ENCODE assay signal across 8 cellular contexts in genomic region chr3:161508852-161509477, GRCh38. TPM values are rescaled to one million over a fixed set of nuclear protein-coding genes. Genes with fewer than 3 reads are reported as not detected.
DNase-seq lines count a peak whose midpoint lies in the region; ATAC-seq, FAIRE-seq and TF ChIP-seq lines count a peak whose summit lies in the region.

No MANE protein-coding gene starts in this region.

- BruUV-seq in IMR-90 (replicated peaks; lab: Mats Ljungman, UMichigan) (no TSS peak), GM12878 (replicated peaks; lab: Mats Ljungman, UMichigan) (no TSS peak)

- no peak overlapping the region for H2BK5ac ChIP-seq in IMR-90 (ENCODE audit: low read depth, low read length, poor library complexity, severe bottlenecking)
- no peak overlapping the region for H2BK5ac ChIP-seq in mesendoderm (ENCODE audit: low read length)

- H3K79me2 ChIP-seq in GM12878 (ENCODE audit: control insufficient read depth, insufficient read depth, low read length), result no peaks in the 10 kb centered on the region
- H3K79me2 ChIP-seq in mesendoderm (ENCODE audit: control insufficient read depth, insufficient read depth, low read length), result no peaks in the 10 kb centered on the region

- H3K4me1 ChIP-seq in IMR-90 (ENCODE audit: control insufficient read depth, insufficient read depth, low read length) (no peaks in the 10 kb centered on the region), GM12878 (ENCODE audit: control insufficient read depth, insufficient read depth, low read length) (no peaks in the 10 kb centered on the region), mesendoderm (ENCODE audit: control insufficient read depth, low read depth, low read length) (no peaks in the 10 kb centered on the region)

- H2BK15ac ChIP-seq in IMR-90 (ENCODE audit: low read depth, low read length) (no peak overlapping the region), mesendoderm (replicated peaks; ENCODE audit: low read depth) (no peak overlapping the region)

- no peak overlapping the region for H2AFZ ChIP-seq in IMR-90 (replicated peaks; ENCODE audit: low read length, poor library complexity)
- H2AFZ ChIP-seq in GM12878 (ENCODE audit: control insufficient read depth, low read depth, low read length), result peak overlapping the region; percentile 64

- TF ChIP-seq POLR2A in IMR-90 (IDR thresholded peaks at IDR 0.05; ENCODE audit: low read depth, low read length) (no peak), GM12878 (IDR thresholded peaks at IDR 0.05; ENCODE audit: low read depth, low read length) (no peak)

- H3K27ac ChIP-seq in IMR-90 (ENCODE audit: insufficient read depth, low read length), result no peak overlapping the region
- H3K27ac ChIP-seq in GM12878 (ENCODE audit: control insufficient read depth, insufficient read depth), result no peak overlapping the region
- H3K27ac ChIP-seq in mesendoderm (ENCODE audit: low read depth, low read length), result no peak overlapping the region

- H3K18ac ChIP-seq in IMR-90 (ENCODE audit: low read depth, low read length) (no peak overlapping the region), mesendoderm (ENCODE audit: low read length) (no peak overlapping the region)

- no peak overlapping the region for H4K91ac ChIP-seq in IMR-90 (ENCODE audit: insufficient read depth, low read depth, low read length)

- SMC1A ChIA-PET in GM12878 (lab: Charles Lee; ENCODE audit: uncharacterized antibody, unreplicated experiment), result interaction anchor here (1.2 to 1.9 kb wide), 6 partner anchors 15 to 193 kb away, joined by 3 to 6 read pairs (median 3); no protein-coding TSS in a partner anchor

- no peak overlapping the region for H2BK20ac ChIP-seq in IMR-90 (ENCODE audit: low read depth, low read length)

- H3K79me1 ChIP-seq in IMR-90 (ENCODE audit: low read depth in 1 of 2, low read length in 2 of 2) (no peaks in the 10 kb centered on the region), mesendoderm (ENCODE audit: low read length) (no peaks in the 10 kb centered on the region)

- H2BK120ac ChIP-seq in IMR-90 (ENCODE audit: low read depth, low read length) (no peak overlapping the region), mesendoderm (ENCODE audit: low read depth, low read length) (no peak overlapping the region)

- H3K4me3 ChIP-seq in GM06990 (replicated peaks; ENCODE audit: low read depth, low read length) (no peak overlapping the region), IMR-90 (ENCODE audit: insufficient read depth, low read depth, low read length) (no peak overlapping the region), GM12878 (no peak overlapping the region), mesendoderm (ENCODE audit: low read length) (no peak overlapping the region)

- H4K5ac ChIP-seq in IMR-90 (ENCODE audit: low read depth, low read length), result no peak overlapping the region
- H4K5ac ChIP-seq in mesendoderm (ENCODE audit: low read length), result no peak overlapping the region

- CTCF ChIA-PET in IMR-90 (lab: Yijun Ruan, JAX) (interaction anchor here (1.0 kb wide), 1 partner anchor 9 kb away, joined by 3 read pairs; no protein-coding TSS in a partner anchor), GM12878 (lab: Yijun Ruan, JAX) (interaction anchor here (0.6 to 2.2 kb wide), 11 partner anchors 9 to 341 kb away, joined by 3 to 14 read pairs (median 4); no protein-coding TSS in a partner anchor)

- H3K14ac ChIP-seq in IMR-90 (replicated peaks; ENCODE audit: low read depth, low read length), result no peak overlapping the region

- H3K23ac ChIP-seq in IMR-90 (ENCODE audit: low read depth, low read length) (no peak overlapping the region), mesendoderm (ENCODE audit: low read length) (no peak overlapping the region)

- H2AK9ac ChIP-seq in IMR-90 (replicated peaks; ENCODE audit: low read depth, low read length, poor library complexity), result no peak overlapping the region

- no peaks in the 10 kb centered on the region for H3K36me3 ChIP-seq in GM06990 (ENCODE audit: control insufficient read depth, insufficient read depth, low read length)
- H3K36me3 ChIP-seq in IMR-90 (ENCODE audit: control insufficient read depth, insufficient read depth, low read length), result no peaks in the 10 kb centered on the region
- H3K36me3 ChIP-seq in GM12878 (ENCODE audit: control insufficient read depth in 2 of 2, insufficient read depth in 2 of 2, low read length in 1 of 2), result no peaks in the 10 kb centered on the region
- H3K36me3 ChIP-seq in mesendoderm (ENCODE audit: control insufficient read depth, insufficient read depth, low read length), result no peaks in the 10 kb centered on the region

- H3K56ac ChIP-seq in IMR-90 (ENCODE audit: extremely low read depth, insufficient read depth, low read length) (no peak overlapping the region), mesendoderm (ENCODE audit: low read length) (no peak overlapping the region)

- H4K8ac ChIP-seq in IMR-90 (ENCODE audit: low read depth in 2 of 2, low read length in 2 of 2), result no peak overlapping the region
- H4K8ac ChIP-seq in mesendoderm (ENCODE audit: low read depth, low read length), result no peak overlapping the region

- H4K20me1 ChIP-seq in IMR-90 (ENCODE audit: insufficient read depth, low read length) (no peaks in the 10 kb centered on the region), GM12878 (ENCODE audit: control insufficient read depth, insufficient read depth) (no peaks in the 10 kb centered on the region)

- FAIRE-seq in GM12878 (lab: Jason Lieb, UNC), result no peak

- intact Hi-C loops in IMR-90 (cut with micrococcal nuclease), result no loop called here
- intact Hi-C loops in GM12878 (cut with micrococcal nuclease; ENCODE audit: unreplicated experiment), result loop anchor here (2.0 to 5.0 kb wide), 2 partner anchors 192 to 343 kb away; no protein-coding TSS in a partner anchor

- H3K4ac ChIP-seq in IMR-90 (ENCODE audit: low read depth, low read length) (no peak overlapping the region), mesendoderm (ENCODE audit: low read depth, low read length) (no peak overlapping the region)

- no peaks in the 10 kb centered on the region for H3K9me3 ChIP-seq in IMR-90 (ENCODE audit: control insufficient read depth, insufficient read depth, low read length)
- no peaks in the 10 kb centered on the region for H3K9me3 ChIP-seq in GM12878 (replicated peaks; ENCODE audit: control insufficient read depth, insufficient read depth, low read length)

- no peak for DNase-seq in GM06990 (ENCODE audit: extremely low read depth, insufficient read length)
- no peak for DNase-seq in IMR-90
- no peak for DNase-seq in GM12878 (ENCODE audit: low read depth, low spot score)
- DNase-seq in mesendoderm, result no peak
- DNase-seq in omental fat pad (ENCODE audit: low spot score), result no peak
- DNase-seq in NCI-H1930 (lab: John Stamatoyannopoulos, UW), result no peak

- dilution Hi-C loops in IMR-90 (cut with HindIII; ENCODE audit: low sequenced_read_pairs, unreplicated experiment), result no loop called here

- RAD21 ChIA-PET in GM12878 (lab: Charles Lee; ENCODE audit: unreplicated experiment), result interaction anchor here (0.7 to 1.5 kb wide), 2 partner anchors 19 to 186 kb away, joined by 3 to 6 read pairs; no protein-coding TSS in a partner anchor

- peak; percentile 41 for TF ChIP-seq CTCF in GM06990 (IDR thresholded peaks at IDR 0.05; ENCODE audit: insufficient read depth, low read length, poor library complexity, severe bottlenecking)
- TF ChIP-seq CTCF in IMR-90 (conservative IDR thresholded peaks at IDR 0.05; ENCODE audit: low read depth, low read length), result peak; percentile 33
- TF ChIP-seq CTCF in GM12878 (IDR thresholded peaks at IDR 0.05 in 2 of 3, conservative IDR thresholded peaks at IDR 0.05 in 1 of 3; ENCODE audit: control insufficient read depth in 2 of 3, extremely low read depth in 1 of 3, insufficient read depth in 1 of 3, low read depth in 3 of 3, low read length in 3 of 3), result peak; percentile 27 to 52 (median 33); a peak in 4 of 6 replicates
- no peak for TF ChIP-seq CTCF in omental fat pad (IDR thresholded peaks at IDR 0.05)

- POLR2A ChIA-PET in IMR-90 (lab: Charles Lee; ENCODE audit: unreplicated experiment), result no interaction called here
- POLR2A ChIA-PET in GM12878 (lab: Charles Lee), result no interaction called here

- H3K9ac ChIP-seq in IMR-90 (ENCODE audit: low read depth, low read length), result no peak overlapping the region
- H3K9ac ChIP-seq in GM12878 (ENCODE audit: control insufficient read depth, insufficient read depth, low read length), result no peak overlapping the region
- H3K9ac ChIP-seq in mesendoderm (ENCODE audit: low read length), result no peak overlapping the region

- ATAC-seq in GM21529 (IDR thresholded peaks at IDR 0.05; ENCODE audit: unreplicated experiment) (peak; percentile 78), IMR-90 (ENCODE audit: low read depth) (no peak), GM12878 (peak; percentile 89), omental fat pad (ENCODE audit: low FRiP score) (no peak), HG03039 (IDR thresholded peaks at IDR 0.05; ENCODE audit: unreplicated experiment) (no peak)

- TF ChIP-seq RAD21 in IMR-90 (IDR thresholded peaks at IDR 0.05; ENCODE audit: low read length), result no peak
- peak; percentile 42 for TF ChIP-seq RAD21 in GM12878 (IDR thresholded peaks at IDR 0.05; ENCODE audit: insufficient read depth, low read depth, low read length)

- TF ChIP-seq EP300 in GM12878 (IDR thresholded peaks at IDR 0.05; ENCODE audit: borderline replicate concordance in 1 of 2, control insufficient read depth in 1 of 2, low read depth in 2 of 2, low read length in 2 of 2), result no peak

- no peaks in the 10 kb centered on the region for H3K9me1 ChIP-seq in IMR-90 (ENCODE audit: insufficient read depth, low read length)

- in situ Hi-C loops in IMR-90 (cut with MboI; ENCODE audit: low sequenced_read_pairs) (no loop called here), GM12878 (cut with MboI) (no loop called here)

- H3K4me2 ChIP-seq in IMR-90 (ENCODE audit: low read depth, low read length), result no peak overlapping the region
- no peak overlapping the region for H3K4me2 ChIP-seq in GM12878 (ENCODE audit: control insufficient read depth, insufficient read depth)
- H3K4me2 ChIP-seq in mesendoderm (ENCODE audit: low read length), result no peak overlapping the region

- no CpG with 5 or more reads among the region's 2 CpGs for WGBS in IMR-90 (ENCODE audit: extremely low coverage in 2 of 2, insufficient read length in 1 of 2), 2 experiments
- 24% methylated on average over 2 of the region's 2 CpGs for WGBS in GM12878 (ENCODE audit: insufficient coverage, insufficient replicate concordance, low lambda C conversion rate, missing lambda C conversion rate)
- no CpG with 5 or more reads among the region's 2 CpGs for WGBS in mesendoderm (ENCODE audit: extremely low coverage, insufficient coverage, low lambda C conversion rate)

- no peaks in the 10 kb centered on the region for H3K27me3 ChIP-seq in GM06990 (replicated peaks; ENCODE audit: control insufficient read depth, insufficient read depth, low read length)
- H3K27me3 ChIP-seq in IMR-90 (ENCODE audit: control insufficient read depth, insufficient read depth, low read length), result no peaks in the 10 kb centered on the region
- no peaks in the 10 kb centered on the region for H3K27me3 ChIP-seq in GM12878 (replicated peaks in 1 of 2; ENCODE audit: control insufficient read depth in 2 of 2, insufficient read depth in 2 of 2, low read length in 1 of 2)
- no peaks in the 10 kb centered on the region for H3K27me3 ChIP-seq in mesendoderm (ENCODE audit: insufficient read depth, low read length, poor library complexity)

- H2AK5ac ChIP-seq in IMR-90 (ENCODE audit: low read depth, low read length), result no peak overlapping the region
- H2AK5ac ChIP-seq in mesendoderm (ENCODE audit: low read length), result no peak overlapping the region

RNA-seq across cellular contexts. Expression of gene OTOL1, which starts 12.4 kb away (rescaled TPM):
- total RNA-seq in IMR-90 (2012; rRNA removed), result not detected in 2 replicates
- polyA plus RNA-seq in IMR-90 (2012; rRNA removed), result not detected in 2 replicates
- polyA plus RNA-seq in IMR-90 (2012; cell fraction: cytosol; rRNA removed), result not detected in 2 replicates
- not detected in 2 replicates for polyA plus RNA-seq in IMR-90 (2012; cell fraction: nucleus; rRNA removed; ENCODE audit: low replicate concordance)
- not detected in 2 replicates for total RNA-seq in GM12878 (2013; cell fraction: nucleolus; rRNA removed)
- total RNA-seq in GM12878 (2014; rRNA removed), result not detected in 2 replicates
- not detected in 2 replicates for total RNA-seq in GM12878 (2014; rRNA removed; fragmentation: Illumina TruSeq; extraction: Trizol)
- not detected in 2 replicates for total RNA-seq in GM12878 (2021)
- not detected for polyA plus RNA-seq in GM12878 (2011; ENCODE audit: low read depth)
- polyA plus RNA-seq in GM12878 (2011; rRNA removed), result not detected in 2 replicates
- not detected in 2 replicates for polyA plus RNA-seq in GM12878 (2011; cell fraction: cytosol; rRNA removed)
- polyA plus RNA-seq in GM12878 (2011; cell fraction: nucleus; rRNA removed), result not detected in 2 replicates
- polyA plus RNA-seq in GM12878 (2012), result not detected in 2 replicates
- not detected in 2 replicates for polyA plus RNA-seq in GM12878 (2014; fragmentation: Illumina TruSeq; extraction: Trizol)
- not detected for polyA plus RNA-seq in GM12878 (2014; fragmentation: Nextera tagmentation; extraction: Ambion mirVana)
- not detected in 2 replicates for polyA plus RNA-seq in GM12878 (2014; rRNA removed)
- not detected for polyA plus RNA-seq in GM12878 (2016; fragmentation: Nextera tagmentation; extraction: Ambion mirVana)
- polyA minus RNA-seq in GM12878 (2011; rRNA and poly(A)+ RNA removed), result not detected in 2 replicates
- not detected in 2 replicates for polyA minus RNA-seq in GM12878 (2011; cell fraction: cytosol; rRNA and poly(A)+ RNA removed)
- polyA minus RNA-seq in GM12878 (2011; cell fraction: nucleus; rRNA and poly(A)+ RNA removed), result not detected in 2 replicates
- polyA plus RNA-seq in mesendoderm (2013, experiment 1 of 2), result not detected
- polyA plus RNA-seq in mesendoderm (2013, experiment 2 of 2), result not detected
- total RNA-seq in omental fat pad, result not detected

Comparison
In these comparisons a context has a peak if more than half of its experiments do, and no peak if none do; other contexts are left out.
1. CTCF ChIP-seq: peak in GM06990 (single experiment), IMR-90 (single experiment) and GM12878 (3 of 3); none in omental fat pad (0 of 3).
2. ATAC-seq: peak in GM21529 (single experiment) and GM12878 (single experiment); none in IMR-90 (single experiment), omental fat pad (single experiment) and HG03039 (single experiment).